In genomic region chr5:180289433-180289832, GRCh38 we compare ENCODE assay signal across 13 cellular contexts. TPM values are rescaled to one million over a fixed set of nuclear protein-coding genes. Genes with fewer than 3 reads are reported as not detected.
A peak's percentile ranks its signal among the peaks of the same experiment; 100 is the strongest.
DNase-seq lines count a peak whose midpoint lies in the region; ATAC-seq lines count a peak whose summit lies in the region.
"Had no signal": no experiment of that assay in that cellular context is flagged by ENCODE, and none has a peak within 500 bp of the region (broad histone marks: within the 10 kb centered on the region; RNA-seq: fewer than 3 reads in every experiment).

No MANE protein-coding gene starts in this region.

- in situ Hi-C loops in HAP-1 (cut with MboI; ENCODE audit: low sequenced_read_pairs): no loop called here

- H3K9me3 ChIP-seq in HAP-1: 0 out of 2 replicates have a peak, but pooled peaks cover 3% of the 10 kb centered on the region
- H3K9me3 ChIP-seq: thyroid gland had no signal

- peaks cover 23% of the 10 kb centered on the region for H3K36me3 ChIP-seq in HAP-1 (replicated peaks)
- H3K36me3 ChIP-seq: thyroid gland had no signal

- no peak overlapping the region for H3K4me3 ChIP-seq in HAP-1
- H3K4me3 ChIP-seq: thyroid gland had no signal

- H3K27me3 ChIP-seq in HAP-1 (ENCODE audit: low read depth): no peaks in the 10 kb centered on the region
- H3K27me3 ChIP-seq: thyroid gland had no signal

- H3K4me1 ChIP-seq in HAP-1: peaks cover 24% of the 10 kb centered on the region

- peak; percentile 7 for DNase-seq in NCI-H510A treated with DMSO at 0.1 percent for 48 hours (lab: John Stamatoyannopoulos, UW)
- no peak for DNase-seq in NCI-H510A (lab: John Stamatoyannopoulos, UW)
- DNase-seq in NCI-H526 (lab: John Stamatoyannopoulos, UW): peak; percentile 63 to 78
- DNase-seq in epithelial cell of prostate (ENCODE audit: low read depth, low spot score): peak; percentile 70
- peak; percentile 15 for DNase-seq in renal cortical epithelial cell (ENCODE audit: low read depth)
- no peak for DNase-seq in NCI-H82 (lab: John Stamatoyannopoulos, UW)
- no peak for DNase-seq in HAP-1 (ENCODE audit: low spot score in 2 of 2)
- DNase-seq: ACHN; activated CD8-positive, alpha-beta memory T cell treated with anti-CD3 and anti-CD28 coated beads, Interleukin-2, amount 50 U/mL, for 4 hours; retina; thyroid gland had no signal

- no peak overlapping the region for H3K27ac ChIP-seq in epithelial cell of prostate
- H3K27ac ChIP-seq: thyroid gland had no signal

- ATAC-seq in HG03571 (IDR thresholded peaks at IDR 0.05; ENCODE audit: unreplicated experiment): no peak
- ATAC-seq: activated naive CD4-positive, alpha-beta T cell treated with anti-CD3 and anti-CD28 coated beads, Interleukin-2, amount 50 U/mL, for 72 hours had no signal

RNA-seq across cellular contexts. Expression of gene MAPK9, which starts 2.5 kb away (rescaled TPM):
- 31.3 and 32.3 TPM in 2 replicates for total RNA-seq in renal cortical epithelial cell

Comparison
In these comparisons a context has a peak if more than half of its experiments do, and no peak if none do; other contexts are left out.
1. DNase-seq: peak in NCI-H510A treated with DMSO at 0.1 percent for 48 hours (single experiment), NCI-H526 (2 of 2), epithelial cell of prostate (single experiment) and renal cortical epithelial cell (single experiment); none in NCI-H510A (single experiment), NCI-H82 (single experiment) and HAP-1 (0 of 2).